In genomic region chr20:1060985-1061384, GRCh38 we compare ENCODE assay signal across 19 cellular contexts. TPM values are rescaled to one million over a fixed set of nuclear protein-coding genes. Genes with fewer than 3 reads are reported as not detected.
A peak's percentile ranks its signal among the peaks of the same experiment; 100 is the strongest.
DNase-seq lines count a peak whose midpoint lies in the region; ATAC-seq, FAIRE-seq and TF ChIP-seq lines count a peak whose summit lies in the region.
"Had no signal": no experiment of that assay in that cellular context is flagged by ENCODE, and none has a peak within 500 bp of the region (broad histone marks: within the 10 kb centered on the region; RNA-seq: fewer than 3 reads in every experiment).

No MANE protein-coding gene starts in this region.

- H3K4me1 Mint-ChIP-seq in osteocyte (ENCODE audit: unreplicated experiment) (no peaks in the 10 kb centered on the region), WTC11 (peaks cover 6% of the 10 kb centered on the region)
- H3K4me1 Mint-ChIP-seq: B cell had no signal

- H3K79me1 ChIP-seq in IMR-90 (ENCODE audit: low read depth in 1 of 2, low read length in 2 of 2) = no peaks in the 10 kb centered on the region

- no peaks in the 10 kb centered on the region; the same call in 1 of the 2 replicates for H3K27me3 ChIP-seq in IMR-90 (ENCODE audit: control insufficient read depth, insufficient read depth, low read length)
- no peaks in the 10 kb centered on the region for H3K27me3 ChIP-seq in HepG2 (ENCODE audit: control insufficient read depth in 1 of 2, insufficient read depth in 2 of 2, low read length in 2 of 2)
- peaks cover 33% of the 10 kb centered on the region for H3K27me3 ChIP-seq in PC-9 (ENCODE audit: insufficient read depth, low read depth)

- in situ Hi-C loops in IMR-90 (cut with MboI; ENCODE audit: low sequenced_read_pairs) (no loop called here), HepG2 (cut with HindIII; ENCODE audit: extremely low pct_ligation_motif_present, low pct_unique_long_range_greater_than_20kb) (no loop called here)

- H2AK9ac ChIP-seq in IMR-90 (replicated peaks; ENCODE audit: low read depth, low read length, poor library complexity) = no peak overlapping the region

- H3K4me3 Mint-ChIP-seq in osteocyte (ENCODE audit: unreplicated experiment) (no peak overlapping the region), WTC11 (no peak overlapping the region)
- H3K4me3 Mint-ChIP-seq: B cell; CD4-positive, alpha-beta T cell had no signal

- TF ChIP-seq CTCF in IMR-90 (conservative IDR thresholded peaks at IDR 0.05; ENCODE audit: low read depth, low read length) = no peak
- no peak for TF ChIP-seq CTCF in HepG2 (CRISPR knock-in tag; IDR thresholded peaks at IDR 0.05)
- no peak for TF ChIP-seq CTCF in osteocyte (IDR thresholded peaks at IDR 0.05)
- no peak for TF ChIP-seq CTCF in PC-9 (conservative IDR thresholded peaks at IDR 0.05)
- TF ChIP-seq CTCF in WTC11 (IDR thresholded peaks at IDR 0.05) = no peak

- H2BK15ac ChIP-seq in IMR-90 (ENCODE audit: low read depth, low read length) = no peak overlapping the region

- H3K36me3 Mint-ChIP-seq in osteocyte (ENCODE audit: unreplicated experiment) = no peaks in the 10 kb centered on the region
- H3K36me3 Mint-ChIP-seq in WTC11 = no peaks in the 10 kb centered on the region

- TF ChIP-seq RAD21 in IMR-90 (IDR thresholded peaks at IDR 0.05; ENCODE audit: low read length) (no peak), HepG2 (CRISPR knock-in tag; IDR thresholded peaks at IDR 0.05) (no peak)

- H3K27ac ChIP-seq in IMR-90 (ENCODE audit: insufficient read depth, low read length) (no peak overlapping the region), HepG2 (ENCODE audit: extremely low read length, insufficient read depth, low read length) (no peak overlapping the region), PC-9 (no peak overlapping the region)
- H3K27ac ChIP-seq: HL-60 had no signal

- no peaks in the 10 kb centered on the region for H3K9me1 ChIP-seq in IMR-90 (ENCODE audit: insufficient read depth, low read length)

- H3K4me1 ChIP-seq in IMR-90 (ENCODE audit: control insufficient read depth, insufficient read depth, low read length) (no peaks in the 10 kb centered on the region), HepG2 (ENCODE audit: insufficient read depth, low read length) (no peaks in the 10 kb centered on the region), PC-9 (replicated peaks; ENCODE audit: insufficient read depth) (no peaks in the 10 kb centered on the region)
- H3K4me1 ChIP-seq: HAP-1 had no signal

- H3K36me3 ChIP-seq in IMR-90 (ENCODE audit: control insufficient read depth, insufficient read depth, low read length) = no peaks in the 10 kb centered on the region
- no peaks in the 10 kb centered on the region for H3K36me3 ChIP-seq in HepG2 (replicated peaks in 1 of 2; ENCODE audit: control insufficient read depth in 1 of 2, insufficient read depth in 2 of 2, low read length in 2 of 2)
- no peaks in the 10 kb centered on the region for H3K36me3 ChIP-seq in PC-9 (ENCODE audit: low read depth)
- H3K36me3 ChIP-seq: HAP-1 had no signal

- H2BK5ac ChIP-seq in IMR-90 (ENCODE audit: low read depth, low read length, poor library complexity, severe bottlenecking) = no peak overlapping the region

- H4K5ac ChIP-seq in IMR-90 (ENCODE audit: low read depth, low read length) = no peak overlapping the region

- BruUV-seq in IMR-90 (replicated peaks; lab: Mats Ljungman, UMichigan) = no TSS peak
- no TSS peak for BruUV-seq in HepG2 (replicated peaks; lab: Mats Ljungman, UMichigan)
- no TSS peak for BruUV-seq in PC-9 (replicated peaks; lab: Mats Ljungman, UMichigan)

- no peak overlapping the region for H3K18ac ChIP-seq in IMR-90 (ENCODE audit: low read depth, low read length)

- no peak overlapping the region for H3K14ac ChIP-seq in IMR-90 (replicated peaks; ENCODE audit: low read depth, low read length)

- H3K79me2 ChIP-seq in HepG2 (ENCODE audit: insufficient read depth, low read length) = no peaks in the 10 kb centered on the region
- H3K79me2 ChIP-seq in PC-9 (ENCODE audit: low read depth) = no peaks in the 10 kb centered on the region

- H4K8ac ChIP-seq in IMR-90 (ENCODE audit: low read depth in 2 of 2, low read length in 2 of 2) = no peak overlapping the region

- no peak overlapping the region for H3K4me2 ChIP-seq in IMR-90 (ENCODE audit: low read depth, low read length)
- no peak overlapping the region for H3K4me2 ChIP-seq in HepG2 (ENCODE audit: low read depth, low read length)
- H3K4me2 ChIP-seq in PC-9 = no peak overlapping the region

- H3K27me3 Mint-ChIP-seq in osteocyte (ENCODE audit: unreplicated experiment) (no peaks in the 10 kb centered on the region), WTC11 (ENCODE audit: low read depth) (peaks cover 18% of the 10 kb centered on the region)
- H3K27me3 Mint-ChIP-seq: CD4-positive, alpha-beta T cell had no signal

- H3K9me2 ChIP-seq in PC-9 (ENCODE audit: insufficient read depth) = no peaks in the 10 kb centered on the region

- no peak overlapping the region for H2AFZ ChIP-seq in IMR-90 (replicated peaks; ENCODE audit: low read length, poor library complexity)
- H2AFZ ChIP-seq in HepG2 (ENCODE audit: low read length) = no peak overlapping the region
- no peak overlapping the region for H2AFZ ChIP-seq in PC-9

- dilution Hi-C loops in IMR-90 (cut with HindIII; ENCODE audit: low sequenced_read_pairs, unreplicated experiment) = no loop called here

- WGBS in IMR-90 (ENCODE audit: extremely low coverage in 2 of 2, insufficient read length in 1 of 2), 2 experiments = no CpG with 5 or more reads among the region's 3 CpGs
- 58% methylated on average over 3 of the region's 3 CpGs for WGBS in HepG2 (ENCODE audit: low lambda C conversion rate)

- POLR2A ChIA-PET in IMR-90 (lab: Charles Lee; ENCODE audit: unreplicated experiment) (no interaction called here), HepG2 (lab: Yijun Ruan, JAX) (no interaction called here), PC-9 (lab: Charles Lee; ENCODE audit: unreplicated experiment) (no interaction called here), WTC11 (lab: Charles Lee) (no interaction called here)

- FAIRE-seq in HepG2 (lab: Jason Lieb, UNC) = no peak
- FAIRE-seq: GM12892, H1 had no signal

- no peak overlapping the region for H2BK120ac ChIP-seq in IMR-90 (ENCODE audit: low read depth, low read length)

- no peak for DNase-seq in IMR-90
- peak; percentile 18 for DNase-seq in ecto neural progenitor cell (ENCODE audit: low spot score)
- DNase-seq in HepG2 (ENCODE audit: low spot score) = no peak
- peak; percentile 62 for DNase-seq in osteocyte (ENCODE audit: extremely low spot score, unreplicated experiment)
- no peak for DNase-seq in PC-9
- DNase-seq in OCI-M2 (lab: John Stamatoyannopoulos, UW; ENCODE audit: unreplicated experiment) = no peak
- DNase-seq in WTC11 (ENCODE audit: low spot score) = no peak
- DNase-seq: C1 segment of cervical spinal cord; Calu3; CD4-positive, alpha-beta T cell; DND-41; GDM1 had no signal

- no peak overlapping the region for H3K23ac ChIP-seq in IMR-90 (ENCODE audit: low read depth, low read length)

- intact Hi-C loops in IMR-90 (cut with micrococcal nuclease) = no loop called here
- intact Hi-C loops in HepG2 (cut with micrococcal nuclease; ENCODE audit: unreplicated experiment) = no loop called here
- intact Hi-C loops in PC-9 (cut with micrococcal nuclease; ENCODE audit: unreplicated experiment) = no loop called here

- CTCF ChIA-PET in IMR-90 (lab: Yijun Ruan, JAX) (no interaction called here), HepG2 (lab: Yijun Ruan, JAX; ENCODE audit: low intra/inter-chr PET ratio, low total read pairs) (no interaction called here), PC-9 (lab: Charles Lee) (no interaction called here), WTC11 (lab: Charles Lee) (interaction anchor here (0.8 kb wide), 1 partner anchor 53 kb away, joined by 3 read pairs; no protein-coding TSS in a partner anchor)

- H4K20me1 ChIP-seq in IMR-90 (ENCODE audit: insufficient read depth, low read length) = no peaks in the 10 kb centered on the region
- no peaks in the 10 kb centered on the region for H4K20me1 ChIP-seq in HepG2 (ENCODE audit: insufficient read depth, low read length)
- H4K20me1 ChIP-seq in PC-9 (ENCODE audit: insufficient read depth) = no peaks in the 10 kb centered on the region

- H3F3A ChIP-seq in PC-9 (ENCODE audit: insufficient read depth, low read depth) = no peaks in the 10 kb centered on the region

- TF ChIP-seq EP300 in HepG2 (IDR thresholded peaks at IDR 0.05; ENCODE audit: low read depth in 2 of 2, low read length in 2 of 2) (no peak), HepG2 (CRISPR knock-in tag; IDR thresholded peaks at IDR 0.05; ENCODE audit: borderline replicate concordance) (no peak)

- H3K56ac ChIP-seq in IMR-90 (ENCODE audit: extremely low read depth, insufficient read depth, low read length) = no peak overlapping the region

- H2AK5ac ChIP-seq in IMR-90 (ENCODE audit: low read depth, low read length) = no peak overlapping the region

- no peak overlapping the region for H3K4me3 ChIP-seq in IMR-90 (ENCODE audit: insufficient read depth, low read depth, low read length)
- H3K4me3 ChIP-seq in HepG2 (replicated peaks in 1 of 3; ENCODE audit: insufficient read depth in 1 of 3, low read depth in 2 of 3, low read length in 3 of 3) = no peak overlapping the region
- H3K4me3 ChIP-seq in PC-9 = no peak overlapping the region
- H3K4me3 ChIP-seq: HAP-1 had no signal

- H4K91ac ChIP-seq in IMR-90 (ENCODE audit: insufficient read depth, low read depth, low read length) = no peak overlapping the region

- H3K9ac ChIP-seq in IMR-90 (ENCODE audit: low read depth, low read length) = no peak overlapping the region
- H3K9ac ChIP-seq in HepG2 (ENCODE audit: insufficient read depth, low read depth, low read length) = no peak overlapping the region

- H3K4ac ChIP-seq in IMR-90 (ENCODE audit: low read depth, low read length) = no peak overlapping the region

- TF ChIP-seq POLR2A in IMR-90 (IDR thresholded peaks at IDR 0.05; ENCODE audit: low read depth, low read length) (no peak), HepG2 (IDR thresholded peaks at IDR 0.05; ENCODE audit: insufficient read depth in 1 of 2, low read depth in 2 of 2, low read length in 2 of 2) (no peak)

- H3K27ac Mint-ChIP-seq in osteocyte (ENCODE audit: unreplicated experiment) = no peak overlapping the region
- H3K27ac Mint-ChIP-seq in WTC11 = no peak overlapping the region
- H3K27ac Mint-ChIP-seq: B cell; CD4-positive, alpha-beta T cell had no signal

- no peak overlapping the region for H2BK20ac ChIP-seq in IMR-90 (ENCODE audit: low read depth, low read length)

- H3K9me3 ChIP-seq in IMR-90 (ENCODE audit: control insufficient read depth, insufficient read depth, low read length) (no peaks in the 10 kb centered on the region), HepG2 (ENCODE audit: low read length) (no peaks in the 10 kb centered on the region), PC-9 (ENCODE audit: insufficient read depth, low read depth) (0 out of 2 replicates have a peak, but pooled peaks cover 2% of the 10 kb centered on the region)
- H3K9me3 ChIP-seq: HAP-1 had no signal

- H3K9me3 Mint-ChIP-seq in osteocyte (ENCODE audit: unreplicated experiment) (no peaks in the 10 kb centered on the region), WTC11 (no peaks in the 10 kb centered on the region; the same call in 1 of the 2 replicates)
- H3K9me3 Mint-ChIP-seq: CD4-positive, alpha-beta T cell had no signal

- ATAC-seq in IMR-90 (ENCODE audit: low read depth) (no peak), HepG2 (no peak), WTC11 (no peak), HG02678 (IDR thresholded peaks at IDR 0.05; ENCODE audit: unreplicated experiment) (no peak)

RNA-seq across cellular contexts. Expression of gene PSMF1, which starts 57.4 kb away (rescaled TPM):
- total RNA-seq in IMR-90 (2012; rRNA removed) = 93.6 and 120 TPM in 2 replicates
- polyA plus RNA-seq in IMR-90 (2012; rRNA removed) = 89.4 and 109 TPM in 2 replicates
- polyA plus RNA-seq in IMR-90 (2012; cell fraction: cytosol; rRNA removed) = 70.0 and 1,836 TPM in 2 replicates
- polyA plus RNA-seq in IMR-90 (2012; cell fraction: nucleus; rRNA removed; ENCODE audit: low replicate concordance) = 106 and 537 TPM in 2 replicates
- total RNA-seq in HepG2 (2016; rRNA removed; fragmentation: Illumina TruSeq; extraction: Trizol) = 86.0 and 113 TPM in 2 replicates
- total RNA-seq in HepG2 (2016; cell fraction: cytosol; rRNA removed; fragmentation: Illumina TruSeq; extraction: Trizol; ENCODE audit: low read depth) = 19.7 and 25.4 TPM in 2 replicates
- 84.7 and 89.7 TPM in 2 replicates for total RNA-seq in HepG2 (2016; cell fraction: insoluble cytoplasmic fraction; rRNA removed; fragmentation: Illumina TruSeq; extraction: Trizol)
- total RNA-seq in HepG2 (2016; cell fraction: membrane; rRNA removed; fragmentation: Illumina TruSeq; extraction: Trizol) = 45.7 and 47.8 TPM in 2 replicates
- total RNA-seq in HepG2 (2016; cell fraction: nucleus; rRNA removed; fragmentation: Illumina TruSeq; extraction: Trizol) = 55.8 and 66.5 TPM in 2 replicates
- 82.5 and 90.6 TPM in 2 replicates for polyA plus RNA-seq in HepG2 (2011; rRNA removed)
- polyA plus RNA-seq in HepG2 (2011; cell fraction: cytosol; rRNA removed) = 129 and 230 TPM in 2 replicates
- 130 and 163 TPM in 2 replicates for polyA plus RNA-seq in HepG2 (2011; cell fraction: nucleus; rRNA removed)
- 209 and 270 TPM in 2 replicates for polyA plus RNA-seq in HepG2 (2012)
- polyA plus RNA-seq in HepG2 (2016; cell fraction: cytosol; fragmentation: Illumina TruSeq; extraction: Trizol; ENCODE audit: low read depth) = 182 and 186 TPM in 2 replicates
- 230 and 306 TPM in 2 replicates for polyA plus RNA-seq in HepG2 (2016; cell fraction: insoluble cytoplasmic fraction; fragmentation: Illumina TruSeq; extraction: Trizol; ENCODE audit: low read depth)
- 158 and 165 TPM in 2 replicates for polyA plus RNA-seq in HepG2 (2016; cell fraction: membrane; fragmentation: Illumina TruSeq; extraction: Trizol; ENCODE audit: low read depth)
- 135 and 140 TPM in 2 replicates for polyA plus RNA-seq in HepG2 (2016; cell fraction: nucleus; fragmentation: Illumina TruSeq; extraction: Trizol; ENCODE audit: insufficient read depth, low read depth)
- 31.0 and 97.3 TPM in 2 replicates for polyA minus RNA-seq in HepG2 (2011; rRNA and poly(A)+ RNA removed; ENCODE audit: low replicate concordance)
- polyA minus RNA-seq in HepG2 (2011; cell fraction: cytosol; rRNA and poly(A)+ RNA removed) = 90.7 and 92.5 TPM in 2 replicates
- polyA minus RNA-seq in HepG2 (2011; cell fraction: nucleus; rRNA and poly(A)+ RNA removed) = 67.6 and 70.3 TPM in 2 replicates
- 129 and 144 TPM in 2 replicates for total RNA-seq in osteocyte
- total RNA-seq in PC-9 (2021) = 166 and 186 TPM in 2 replicates
- total RNA-seq in WTC11 (2021) = 97.3 to 113 TPM (median 107 TPM) in 3 replicates

RNA-seq across cellular contexts. Expression of gene RSPO4, which starts 58.9 kb away (rescaled TPM):
- total RNA-seq in IMR-90 (2012; rRNA removed) (not detected in 2 replicates), HepG2 (2016; rRNA removed; fragmentation: Illumina TruSeq; extraction: Trizol) (not detected in 2 replicates), osteocyte (not detected in 2 replicates), PC-9 (2021) (not detected in 2 replicates), WTC11 (2021) (4.5 to 9.0 TPM (median 8.5 TPM) in 3 replicates)
- polyA plus RNA-seq in IMR-90 (2012; rRNA removed) (not detected in 2 replicates), HepG2 (2011; rRNA removed) (not detected in 2 replicates)
- polyA plus RNA-seq in IMR-90 (2012; cell fraction: cytosol; rRNA removed) = not detected in 2 replicates
- not detected in 2 replicates for polyA plus RNA-seq in IMR-90 (2012; cell fraction: nucleus; rRNA removed; ENCODE audit: low replicate concordance)
- total RNA-seq in HepG2 (2016; cell fraction: cytosol; rRNA removed; fragmentation: Illumina TruSeq; extraction: Trizol; ENCODE audit: low read depth) = not detected in 2 replicates
- not detected in 2 replicates for total RNA-seq in HepG2 (2016; cell fraction: insoluble cytoplasmic fraction; rRNA removed; fragmentation: Illumina TruSeq; extraction: Trizol)
- not detected in 2 replicates for total RNA-seq in HepG2 (2016; cell fraction: membrane; rRNA removed; fragmentation: Illumina TruSeq; extraction: Trizol)
- not detected in 2 replicates for total RNA-seq in HepG2 (2016; cell fraction: nucleus; rRNA removed; fragmentation: Illumina TruSeq; extraction: Trizol)
- polyA plus RNA-seq in HepG2 (2011; cell fraction: cytosol; rRNA removed) = not detected in 2 replicates
- polyA plus RNA-seq in HepG2 (2011; cell fraction: nucleus; rRNA removed) = 0.03 TPM in 1 of 2 replicates, not detected in the other
- polyA plus RNA-seq in HepG2 (2012) = not detected in 2 replicates
- polyA plus RNA-seq in HepG2 (2016; cell fraction: cytosol; fragmentation: Illumina TruSeq; extraction: Trizol; ENCODE audit: low read depth) = not detected in 2 replicates
- not detected in 2 replicates for polyA plus RNA-seq in HepG2 (2016; cell fraction: insoluble cytoplasmic fraction; fragmentation: Illumina TruSeq; extraction: Trizol; ENCODE audit: low read depth)
- not detected in 2 replicates for polyA plus RNA-seq in HepG2 (2016; cell fraction: membrane; fragmentation: Illumina TruSeq; extraction: Trizol; ENCODE audit: low read depth)
- not detected in 2 replicates for polyA plus RNA-seq in HepG2 (2016; cell fraction: nucleus; fragmentation: Illumina TruSeq; extraction: Trizol; ENCODE audit: insufficient read depth, low read depth)
- not detected in 2 replicates for polyA minus RNA-seq in HepG2 (2011; rRNA and poly(A)+ RNA removed; ENCODE audit: low replicate concordance)
- not detected in 2 replicates for polyA minus RNA-seq in HepG2 (2011; cell fraction: cytosol; rRNA and poly(A)+ RNA removed)
- polyA minus RNA-seq in HepG2 (2011; cell fraction: nucleus; rRNA and poly(A)+ RNA removed) = not detected in 2 replicates
- total RNA-seq: A172, Calu3 had no signal

Comparison
In these comparisons a context has a peak if more than half of its experiments do, and no peak if none do; other contexts are left out.
1. DNase-seq: peak in ecto neural progenitor cell (single experiment) and osteocyte (single experiment); none in IMR-90 (single experiment), HepG2 (single experiment), PC-9 (0 of 2), OCI-M2 (single experiment) and WTC11 (single experiment).